Comparison of ENCODE assay signal across 16 cellular contexts in the genomic region with DNA sequence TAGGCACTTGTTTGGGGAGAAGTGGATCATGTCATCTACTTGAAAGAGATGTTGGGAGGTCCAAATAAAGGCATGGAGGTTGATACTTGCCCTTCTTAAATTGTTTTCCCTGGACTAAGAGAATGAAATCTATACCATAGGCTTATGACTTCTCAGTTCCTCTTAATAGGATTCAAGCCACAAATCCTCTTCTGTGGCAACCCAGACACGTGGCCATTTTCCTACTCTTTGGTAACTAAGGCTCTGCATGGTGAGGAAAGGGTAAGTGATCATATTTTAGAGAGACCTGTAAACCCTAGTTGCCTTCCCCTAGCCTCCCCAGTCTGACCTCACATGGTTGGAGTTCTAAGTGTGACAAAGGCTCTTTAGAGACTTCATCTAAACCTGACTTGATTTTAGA.
DNase-seq lines count a peak whose midpoint lies in the region; ATAC-seq and TF ChIP-seq lines count a peak whose summit lies in the region.
"Had no signal": no experiment of that assay in that cellular context is flagged by ENCODE, and none has a peak within 500 bp of the region (broad histone marks: within the 10 kb centered on the region; RNA-seq: fewer than 3 reads in every experiment).

No MANE protein-coding gene starts in this region.

- H3K4me3 Mint-ChIP-seq in activated CD4-positive, alpha-beta T cell treated with anti-CD3 and anti-CD28 coated beads, Interleukin-2, amount 10 ng/mL, durations not matched to agents 24 days and 14 days: no peak overlapping the region
- no peak overlapping the region for H3K4me3 Mint-ChIP-seq in stimulated activated memory B cell treated with anti-CD40 and anti-IgM and Interleukin-4, amounts not matched to agents 10 μg/mL and 1 μg/mL and 100 μg/mL, for 72 hours

- H3K36me3 Mint-ChIP-seq in activated CD4-positive, alpha-beta T cell treated with anti-CD3 and anti-CD28 coated beads, Interleukin-2, amount 10 ng/mL, durations not matched to agents 24 days and 14 days (ENCODE audit: low read depth): peaks cover 17% of the 10 kb centered on the region
- H3K36me3 Mint-ChIP-seq in stimulated activated memory B cell treated with anti-CD40 and anti-IgM and Interleukin-4, amounts not matched to agents 10 μg/mL and 1 μg/mL and 100 μg/mL, for 72 hours: peaks cover 15% of the 10 kb centered on the region

- H3K27me3 ChIP-seq in ascending aorta: no peaks in the 10 kb centered on the region
- H3K27me3 ChIP-seq: sigmoid colon had no signal

- intact Hi-C loops in activated CD4-positive, alpha-beta T cell treated with anti-CD3 and anti-CD28 coated beads, Interleukin-2, amount 10 ng/mL, durations not matched to agents 24 days and 14 days (cut with micrococcal nuclease): loop anchor here (2.0 kb wide), 1 partner anchor 25 kb away; no protein-coding TSS in a partner anchor
- intact Hi-C loops in ascending aorta (cut with DNase I): no loop called here

- H3K27me3 Mint-ChIP-seq in activated CD4-positive, alpha-beta T cell treated with anti-CD3 and anti-CD28 coated beads, Interleukin-2, amount 10 ng/mL, durations not matched to agents 24 days and 14 days: no peaks in the 10 kb centered on the region
- H3K27me3 Mint-ChIP-seq in stimulated activated memory B cell treated with anti-CD40 and anti-IgM and Interleukin-4, amounts not matched to agents 10 μg/mL and 1 μg/mL and 100 μg/mL, for 72 hours: no peaks in the 10 kb centered on the region
- H3K27me3 Mint-ChIP-seq: IgD-negative memory B cell had no signal

- no peaks in the 10 kb centered on the region for H3K36me3 ChIP-seq in ascending aorta
- H3K36me3 ChIP-seq: sigmoid colon had no signal

- no peak for DNase-seq in activated CD4-positive, alpha-beta T cell treated with anti-CD3 and anti-CD28 coated beads, Interleukin-2, amount 10 ng/mL, durations not matched to agents 24 days and 14 days
- no peak for DNase-seq in activated CD4-positive, alpha-beta T cell treated with anti-CD3 and anti-CD28 coated beads for 48 hours
- peak; percentile 8 for DNase-seq in NCI-H82 treated with DMSO at 0.1 percent for 48 hours (lab: John Stamatoyannopoulos, UW; ENCODE audit: unreplicated experiment)
- DNase-seq in ascending aorta (ENCODE audit: low spot score in 2 of 2): no peak
- no peak for DNase-seq in NCI-H526 treated with DMSO at 0.1 percent for 48 hours (lab: John Stamatoyannopoulos, UW)
- DNase-seq in glomerular visceral epithelial cell (ENCODE audit: extremely low spot score): no peak
- no peak for DNase-seq in SW 1271 (lab: John Stamatoyannopoulos, UW)
- DNase-seq: activated T-cell treated with anti-CD3 and anti-CD28 coated beads, Interleukin-2, amount 50 U/mL, for 1 hour; Caco-2; GOT3; NCI-H1417 treated with DMSO at 0.1 percent for 48 hours; NCI-H446 treated with DMSO at 0.1 percent for 48 hours; sigmoid colon; stimulated activated naive CD8-positive, alpha-beta T cell treated with anti-CD3 and anti-CD28 coated beads, Interleukin-15, Interleukin-2, amounts not matched to agents 100 U/mL and 50 U/mL, for 24 hours had no signal

- ATAC-seq in stimulated activated memory B cell treated with anti-CD40 and anti-IgM and Interleukin-4, amounts not matched to agents 10 μg/mL and 1 μg/mL and 100 μg/mL, for 72 hours: no peak
- ATAC-seq: stimulated activated naive CD8-positive, alpha-beta T cell treated with anti-CD3 and anti-CD28 coated beads, Interleukin-15, Interleukin-2, amounts not matched to agents 100 U/mL and 50 U/mL, for 24 hours had no signal

- H3K4me1 ChIP-seq in ascending aorta: peaks cover 0 to 4% of the 10 kb centered on the region in 2 donors
- H3K4me1 ChIP-seq: Caco-2 had no signal

- no peak for TF ChIP-seq CTCF in ascending aorta (IDR thresholded peaks at IDR 0.05)

- H3K9me3 Mint-ChIP-seq in activated CD4-positive, alpha-beta T cell treated with anti-CD3 and anti-CD28 coated beads, Interleukin-2, amount 10 ng/mL, durations not matched to agents 24 days and 14 days: peaks cover 19% of the 10 kb centered on the region
- H3K9me3 Mint-ChIP-seq in stimulated activated memory B cell treated with anti-CD40 and anti-IgM and Interleukin-4, amounts not matched to agents 10 μg/mL and 1 μg/mL and 100 μg/mL, for 72 hours: peaks cover 6% of the 10 kb centered on the region

- peaks cover 19% of the 10 kb centered on the region for H3K4me1 Mint-ChIP-seq in activated CD4-positive, alpha-beta T cell treated with anti-CD3 and anti-CD28 coated beads, Interleukin-2, amount 10 ng/mL, durations not matched to agents 24 days and 14 days
- peaks cover 37% of the 10 kb centered on the region for H3K4me1 Mint-ChIP-seq in stimulated activated memory B cell treated with anti-CD40 and anti-IgM and Interleukin-4, amounts not matched to agents 10 μg/mL and 1 μg/mL and 100 μg/mL, for 72 hours

- H3K4me3 ChIP-seq in ascending aorta: no peak overlapping the region
- H3K4me3 ChIP-seq: sigmoid colon had no signal

- peak overlapping the region; percentile 70 for H3K27ac Mint-ChIP-seq in activated CD4-positive, alpha-beta T cell treated with anti-CD3 and anti-CD28 coated beads, Interleukin-2, amount 10 ng/mL, durations not matched to agents 24 days and 14 days
- H3K27ac Mint-ChIP-seq in stimulated activated memory B cell treated with anti-CD40 and anti-IgM and Interleukin-4, amounts not matched to agents 10 μg/mL and 1 μg/mL and 100 μg/mL, for 72 hours: peak overlapping the region; percentile 59

- peaks cover 0 to 5% of the 10 kb centered on the region in 2 donors for H3K9me3 ChIP-seq in ascending aorta
- H3K9me3 ChIP-seq: Caco-2, sigmoid colon had no signal

- H3K27ac ChIP-seq in ascending aorta: peak overlapping the region; percentile 44 to 55
